Comparison of ENCODE assay signal across 1 cellular context in genomic region chr12:57751788-57752667, GRCh38.
TF ChIP-seq lines count a peak whose summit lies in the region.

CDK4 (minus strand) TSS chr12:57752310; CDS start chr12:57751717, 593 bp downstream.

TF ChIP-seq in HepG2, 621 proteins besides CTCF, POLR2A, EP300 and RAD21 (continued from another document and continues in another):
- TF ChIP-seq ZBED4 (CRISPR knock-in tag; IDR thresholded peaks at IDR 0.05; ENCODE audit: borderline replicate concordance) (peak; percentile 36; the same call in 1 of the 2 replicates), MXD1 (CRISPR knock-in tag; IDR thresholded peaks at IDR 0.05) (peak; percentile 94), FOXC1 (CRISPR knock-in tag; IDR thresholded peaks at IDR 0.05; ENCODE audit: borderline replicate concordance) (peak; percentile 96), ZNF17 (CRISPR knock-in tag; IDR thresholded peaks at IDR 0.05) (no peak), ZNF276 (CRISPR knock-in tag; IDR thresholded peaks at IDR 0.05; ENCODE audit: low read depth) (0 out of 2 replicates have a peak, but pooled peaks have one; percentile 68), ZNF703 (CRISPR knock-in tag; IDR thresholded peaks at IDR 0.05; ENCODE audit: borderline replicate concordance) (0 out of 2 replicates have a peak, but pooled peaks have one; percentile 55), RARG (CRISPR knock-in tag; IDR thresholded peaks at IDR 0.05; ENCODE audit: low read depth) (peak; percentile 87; the same call in 1 of the 2 replicates), ZNF616 (CRISPR knock-in tag; IDR thresholded peaks at IDR 0.05; ENCODE audit: low read depth) (peak; percentile 86), NFKB2 (CRISPR knock-in tag; IDR thresholded peaks at IDR 0.05; ENCODE audit: borderline replicate concordance) (peak; percentile 97; the same call in 1 of the 2 replicates), ZMYM2 (CRISPR knock-in tag; IDR thresholded peaks at IDR 0.05) (no peak), JARID2 (CRISPR knock-in tag; IDR thresholded peaks at IDR 0.05; ENCODE audit: insufficient replicate concordance) (no peak), ZNF510 (CRISPR knock-in tag; IDR thresholded peaks at IDR 0.05; ENCODE audit: low read depth) (0 out of 2 replicates have a peak, but pooled peaks have one; percentile 59), ZZZ3 (CRISPR knock-in tag; IDR thresholded peaks at IDR 0.05; ENCODE audit: borderline replicate concordance) (peak; percentile 94; the same call in 1 of the 2 replicates), ZNF607 (CRISPR knock-in tag; IDR thresholded peaks at IDR 0.05; ENCODE audit: borderline replicate concordance) (peak; percentile 96), HOXD1 (CRISPR knock-in tag; IDR thresholded peaks at IDR 0.05) (peak; percentile 81; the same call in 1 of the 2 replicates), ZBTB33 (CRISPR knock-in tag; IDR thresholded peaks at IDR 0.05) (peak; percentile 64; the same call in 1 of the 2 replicates), SMARCC2 (IDR thresholded peaks at IDR 0.05) (no peak), THAP11 (CRISPR knock-in tag; IDR thresholded peaks at IDR 0.05) (peak; percentile 92), SNAPC2 (CRISPR knock-in tag; IDR thresholded peaks at IDR 0.05) (peak; percentile 92), ZNF430 (CRISPR knock-in tag; IDR thresholded peaks at IDR 0.05) (peak; percentile 94), TBP (CRISPR knock-in tag; IDR thresholded peaks at IDR 0.05) (no peak)
- TF ChIP-seq, protein P1, sequence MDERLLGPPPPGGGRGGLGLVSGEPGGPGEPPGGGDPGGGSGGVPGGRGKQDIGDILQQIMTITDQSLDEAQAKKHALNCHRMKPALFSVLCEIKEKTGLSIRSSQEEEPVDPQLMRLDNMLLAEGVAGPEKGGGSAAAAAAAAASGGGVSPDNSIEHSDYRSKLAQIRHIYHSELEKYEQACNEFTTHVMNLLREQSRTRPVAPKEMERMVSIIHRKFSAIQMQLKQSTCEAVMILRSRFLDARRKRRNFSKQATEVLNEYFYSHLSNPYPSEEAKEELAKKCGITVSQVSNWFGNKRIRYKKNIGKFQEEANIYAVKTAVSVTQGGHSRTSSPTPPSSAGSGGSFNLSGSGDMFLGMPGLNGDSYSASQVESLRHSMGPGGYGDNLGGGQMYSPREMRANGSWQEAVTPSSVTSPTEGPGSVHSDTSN (CRISPR knock-in tag; IDR thresholded peaks at IDR 0.05): 0 out of 2 replicates have a peak, but pooled peaks have one; percentile 44
- TF ChIP-seq, protein P2, sequence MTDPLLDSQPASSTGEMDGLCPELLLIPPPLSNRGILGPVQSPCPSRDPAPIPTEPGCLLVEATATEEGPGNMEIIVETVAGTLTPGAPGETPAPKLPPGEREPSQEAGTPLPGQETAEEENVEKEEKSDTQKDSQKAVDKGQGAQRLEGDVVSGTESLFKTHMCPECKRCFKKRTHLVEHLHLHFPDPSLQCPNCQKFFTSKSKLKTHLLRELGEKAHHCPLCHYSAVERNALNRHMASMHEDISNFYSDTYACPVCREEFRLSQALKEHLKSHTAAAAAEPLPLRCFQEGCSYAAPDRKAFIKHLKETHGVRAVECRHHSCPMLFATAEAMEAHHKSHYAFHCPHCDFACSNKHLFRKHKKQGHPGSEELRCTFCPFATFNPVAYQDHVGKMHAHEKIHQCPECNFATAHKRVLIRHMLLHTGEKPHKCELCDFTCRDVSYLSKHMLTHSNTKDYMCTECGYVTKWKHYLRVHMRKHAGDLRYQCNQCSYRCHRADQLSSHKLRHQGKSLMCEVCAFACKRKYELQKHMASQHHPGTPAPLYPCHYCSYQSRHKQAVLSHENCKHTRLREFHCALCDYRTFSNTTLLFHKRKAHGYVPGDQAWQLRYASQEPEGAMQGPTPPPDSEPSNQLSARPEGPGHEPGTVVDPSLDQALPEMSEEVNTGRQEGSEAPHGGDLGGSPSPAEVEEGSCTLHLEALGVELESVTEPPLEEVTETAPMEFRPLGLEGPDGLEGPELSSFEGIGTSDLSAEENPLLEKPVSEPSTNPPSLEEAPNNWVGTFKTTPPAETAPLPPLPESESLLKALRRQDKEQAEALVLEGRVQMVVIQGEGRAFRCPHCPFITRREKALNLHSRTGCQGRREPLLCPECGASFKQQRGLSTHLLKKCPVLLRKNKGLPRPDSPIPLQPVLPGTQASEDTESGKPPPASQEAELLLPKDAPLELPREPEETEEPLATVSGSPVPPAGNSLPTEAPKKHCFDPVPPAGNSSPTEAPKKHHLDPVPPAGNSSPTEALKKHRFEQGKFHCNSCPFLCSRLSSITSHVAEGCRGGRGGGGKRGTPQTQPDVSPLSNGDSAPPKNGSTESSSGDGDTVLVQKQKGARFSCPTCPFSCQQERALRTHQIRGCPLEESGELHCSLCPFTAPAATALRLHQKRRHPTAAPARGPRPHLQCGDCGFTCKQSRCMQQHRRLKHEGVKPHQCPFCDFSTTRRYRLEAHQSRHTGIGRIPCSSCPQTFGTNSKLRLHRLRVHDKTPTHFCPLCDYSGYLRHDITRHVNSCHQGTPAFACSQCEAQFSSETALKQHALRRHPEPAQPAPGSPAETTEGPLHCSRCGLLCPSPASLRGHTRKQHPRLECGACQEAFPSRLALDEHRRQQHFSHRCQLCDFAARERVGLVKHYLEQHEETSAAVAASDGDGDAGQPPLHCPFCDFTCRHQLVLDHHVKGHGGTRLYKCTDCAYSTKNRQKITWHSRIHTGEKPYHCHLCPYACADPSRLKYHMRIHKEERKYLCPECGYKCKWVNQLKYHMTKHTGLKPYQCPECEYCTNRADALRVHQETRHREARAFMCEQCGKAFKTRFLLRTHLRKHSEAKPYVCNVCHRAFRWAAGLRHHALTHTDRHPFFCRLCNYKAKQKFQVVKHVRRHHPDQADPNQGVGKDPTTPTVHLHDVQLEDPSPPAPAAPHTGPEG (CRISPR knock-in tag; IDR thresholded peaks at IDR 0.05): no peak
- TF ChIP-seq, protein P3, sequence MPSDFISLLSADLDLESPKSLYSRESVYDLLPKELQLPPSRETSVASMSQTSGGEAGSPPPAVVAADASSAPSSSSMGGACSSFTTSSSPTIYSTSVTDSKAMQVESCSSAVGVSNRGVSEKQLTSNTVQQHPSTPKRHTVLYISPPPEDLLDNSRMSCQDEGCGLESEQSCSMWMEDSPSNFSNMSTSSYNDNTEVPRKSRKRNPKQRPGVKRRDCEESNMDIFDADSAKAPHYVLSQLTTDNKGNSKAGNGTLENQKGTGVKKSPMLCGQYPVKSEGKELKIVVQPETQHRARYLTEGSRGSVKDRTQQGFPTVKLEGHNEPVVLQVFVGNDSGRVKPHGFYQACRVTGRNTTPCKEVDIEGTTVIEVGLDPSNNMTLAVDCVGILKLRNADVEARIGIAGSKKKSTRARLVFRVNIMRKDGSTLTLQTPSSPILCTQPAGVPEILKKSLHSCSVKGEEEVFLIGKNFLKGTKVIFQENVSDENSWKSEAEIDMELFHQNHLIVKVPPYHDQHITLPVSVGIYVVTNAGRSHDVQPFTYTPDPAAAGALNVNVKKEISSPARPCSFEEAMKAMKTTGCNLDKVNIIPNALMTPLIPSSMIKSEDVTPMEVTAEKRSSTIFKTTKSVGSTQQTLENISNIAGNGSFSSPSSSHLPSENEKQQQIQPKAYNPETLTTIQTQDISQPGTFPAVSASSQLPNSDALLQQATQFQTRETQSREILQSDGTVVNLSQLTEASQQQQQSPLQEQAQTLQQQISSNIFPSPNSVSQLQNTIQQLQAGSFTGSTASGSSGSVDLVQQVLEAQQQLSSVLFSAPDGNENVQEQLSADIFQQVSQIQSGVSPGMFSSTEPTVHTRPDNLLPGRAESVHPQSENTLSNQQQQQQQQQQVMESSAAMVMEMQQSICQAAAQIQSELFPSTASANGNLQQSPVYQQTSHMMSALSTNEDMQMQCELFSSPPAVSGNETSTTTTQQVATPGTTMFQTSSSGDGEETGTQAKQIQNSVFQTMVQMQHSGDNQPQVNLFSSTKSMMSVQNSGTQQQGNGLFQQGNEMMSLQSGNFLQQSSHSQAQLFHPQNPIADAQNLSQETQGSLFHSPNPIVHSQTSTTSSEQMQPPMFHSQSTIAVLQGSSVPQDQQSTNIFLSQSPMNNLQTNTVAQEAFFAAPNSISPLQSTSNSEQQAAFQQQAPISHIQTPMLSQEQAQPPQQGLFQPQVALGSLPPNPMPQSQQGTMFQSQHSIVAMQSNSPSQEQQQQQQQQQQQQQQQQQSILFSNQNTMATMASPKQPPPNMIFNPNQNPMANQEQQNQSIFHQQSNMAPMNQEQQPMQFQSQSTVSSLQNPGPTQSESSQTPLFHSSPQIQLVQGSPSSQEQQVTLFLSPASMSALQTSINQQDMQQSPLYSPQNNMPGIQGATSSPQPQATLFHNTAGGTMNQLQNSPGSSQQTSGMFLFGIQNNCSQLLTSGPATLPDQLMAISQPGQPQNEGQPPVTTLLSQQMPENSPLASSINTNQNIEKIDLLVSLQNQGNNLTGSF (CRISPR knock-in tag; IDR thresholded peaks at IDR 0.05): no peak
